ENCODE assay signal across 12 cellular contexts in genomic region chr6:110813338-110813737, GRCh38. TPM values are rescaled to one million over a fixed set of nuclear protein-coding genes. Genes with fewer than 3 reads are reported as not detected.
DNase-seq lines count a peak whose midpoint lies in the region; ATAC-seq and TF ChIP-seq lines count a peak whose summit lies in the region.
"Had no signal": no experiment of that assay in that cellular context is flagged by ENCODE, and none has a peak within 500 bp of the region (broad histone marks: within the 10 kb centered on the region; RNA-seq: fewer than 3 reads in every experiment).

No MANE protein-coding gene starts in this region.

- H3K27me3 Mint-ChIP-seq in naive B cell = no peaks in the 10 kb centered on the region

- no peaks in the 10 kb centered on the region for H3K27me3 ChIP-seq in BLaER1 treated with 17β-estradiol and CSF1 and Interleukin-3, amounts not matched to agents 10 nM and 100 nM
- H3K27me3 ChIP-seq in adipocyte (replicated peaks; ENCODE audit: control insufficient read depth, insufficient read depth, low read length) = no peaks in the 10 kb centered on the region

- peak overlapping the region in 2 of 6 donors; percentile 96 to 99 for H3K27ac Mint-ChIP-seq in naive B cell

- ATAC-seq in naive B cell (ENCODE audit: low read depth in 2 of 2) (no peak), GM21447 (IDR thresholded peaks at IDR 0.05; ENCODE audit: unreplicated experiment) (no peak), GM18858 (IDR thresholded peaks at IDR 0.05; ENCODE audit: unreplicated experiment) (no peak)
- ATAC-seq: Right ventricle myocardium inferior had no signal

- no peaks in the 10 kb centered on the region for H3K9me3 Mint-ChIP-seq in naive B cell

- H3K4me3 Mint-ChIP-seq in naive B cell = peak overlapping the region; percentile 88 to 98 (median 94)

- TF ChIP-seq CTCF in HFF-Myc (IDR thresholded peaks at IDR 0.05; ENCODE audit: low read depth, low read length, missing control alignments) = no peak

- peak overlapping the region in 10 of 11 experiments; percentile 92 to 99 (median 97); a peak in 17 of 22 replicates for H3K27ac ChIP-seq in BLaER1 treated with 17β-estradiol and CSF1 and Interleukin-3, amounts not matched to agents 10 nM and 100 nM

- peaks cover 8 to 46% (median 16%) of the 10 kb centered on the region in 11 experiments; a peak in 17 of 22 replicates for H4K20me1 ChIP-seq in BLaER1 treated with 17β-estradiol and CSF1 and Interleukin-3, amounts not matched to agents 10 nM and 100 nM

- peaks cover 33 to 55% (median 36%) of the 10 kb centered on the region in 3 donors for H3K4me1 Mint-ChIP-seq in naive B cell

- peaks cover 0 to 12% (median 8%) of the 10 kb centered on the region in 11 experiments; a peak in 8 of 22 replicates for H3K36me3 ChIP-seq in BLaER1 treated with 17β-estradiol and CSF1 and Interleukin-3, amounts not matched to agents 10 nM and 100 nM
- H3K36me3 ChIP-seq in adipocyte (ENCODE audit: control insufficient read depth, insufficient read depth, low read length, severe bottlenecking) = no peaks in the 10 kb centered on the region

- H3K9me3 ChIP-seq in BLaER1 treated with 17β-estradiol and CSF1 and Interleukin-3, amounts not matched to agents 10 nM and 100 nM (replicated peaks in 1 of 11) = peaks cover 0 to 15% (median 15%) of the 10 kb centered on the region in 11 experiments; a peak in 19 of 22 replicates
- no peaks in the 10 kb centered on the region for H3K9me3 ChIP-seq in adipocyte (ENCODE audit: control insufficient read depth, low read length)

- DNase-seq in HFF-Myc (ENCODE audit: extremely low read depth, low read depth) = no peak
- DNase-seq in adipocyte (ENCODE audit: low read depth) = no peak
- DNase-seq in naive B cell = no peak
- no peak for DNase-seq in SK-N-DZ (ENCODE audit: low spot score)
- DNase-seq in NCI-H2081 (lab: John Stamatoyannopoulos, UW) = no peak
- DNase-seq: activated gamma-delta T cell treated with Interleukin-2 at 50 U/mL for 16 hours, GF-D8, NCI-H1105 treated with DMSO at 0.1 percent for 48 hours had no signal

- H3K4me2 ChIP-seq in BLaER1 treated with 17β-estradiol and CSF1 and Interleukin-3, amounts not matched to agents 10 nM and 100 nM = peak overlapping the region; percentile 90 to 97 (median 95)

- H3K4me3 ChIP-seq in BLaER1 treated with 17β-estradiol and CSF1 and Interleukin-3, amounts not matched to agents 10 nM and 100 nM = peak overlapping the region; percentile 79 to 99 (median 94)
- H3K4me3 ChIP-seq in HFF-Myc (replicated peaks; ENCODE audit: low read depth, low read length) = peak overlapping the region; percentile 85
- H3K4me3 ChIP-seq in adipocyte (ENCODE audit: low read length) = peak overlapping the region; percentile 94

- H3K4me1 ChIP-seq in BLaER1 treated with 17β-estradiol and CSF1 and Interleukin-3, amounts not matched to agents 10 nM and 100 nM = peaks cover 34 to 56% (median 51%) of the 10 kb centered on the region in 10 experiments
- peaks cover 19% of the 10 kb centered on the region for H3K4me1 ChIP-seq in adipocyte (ENCODE audit: control insufficient read depth, insufficient read depth, low read length)

- H3K36me3 Mint-ChIP-seq in naive B cell = peaks cover 0 to 10% of the 10 kb centered on the region in 2 donors

- H3K9ac ChIP-seq in BLaER1 treated with 17β-estradiol and CSF1 and Interleukin-3, amounts not matched to agents 10 nM and 100 nM = peak overlapping the region; percentile 91 to 99 (median 98)
- no peak overlapping the region for H3K9ac ChIP-seq in adipocyte (ENCODE audit: low read length)

RNA-seq across cellular contexts. Expression of gene CDK19, which starts 1.9 kb away (rescaled TPM):
- 1 to 10 TPM in 5 of 6 donors, under 1 TPM in 1; 0.51 to 5.4 (median 3.9) TPM for polyA plus RNA-seq in naive B cell (ENCODE audit: low read depth in 6 of 6)
- polyA plus RNA-seq in SK-N-DZ (2014; cell fraction: cytosol; rRNA removed) = 23.1 and 27.4 TPM in 2 replicates
- 24.4 and 25.8 TPM in 2 replicates for polyA plus RNA-seq in SK-N-DZ (2014; cell fraction: nucleus; rRNA removed)
